In genomic region chr11:34052608-34053160, GRCh38 we compare ENCODE assay signal across 8 cellular contexts. TPM values are rescaled to one million over a fixed set of nuclear protein-coding genes. Genes with fewer than 3 reads are reported as not detected.
DNase-seq lines count a peak whose midpoint lies in the region; ATAC-seq, FAIRE-seq and TF ChIP-seq lines count a peak whose summit lies in the region.

No MANE protein-coding gene starts in this region.

- ATAC-seq in pancreas: peak; percentile 2 to 4 (median 4)
- no peak for ATAC-seq in GM18520 (IDR thresholded peaks at IDR 0.05; ENCODE audit: unreplicated experiment)

- no peak for TF ChIP-seq CTCF in foreskin fibroblast (IDR thresholded peaks at IDR 0.05; ENCODE audit: low read depth, low read length)
- TF ChIP-seq CTCF in pancreas (IDR thresholded peaks at IDR 0.05): no peak
- TF ChIP-seq CTCF in D721Med (IDR thresholded peaks at IDR 0.05; ENCODE audit: insufficient read depth, missing control alignments): no peak

- peak overlapping the region; percentile 80 for H3K4me3 ChIP-seq in GM08714 (ENCODE audit: low read length)
- H3K4me3 ChIP-seq in foreskin fibroblast (ENCODE audit: low read depth in 1 of 2, low read length in 2 of 2): peak overlapping the region; percentile 63 to 89
- peak overlapping the region; percentile 85 to 94 (median 92) for H3K4me3 ChIP-seq in pancreas

- H3K27ac ChIP-seq in pancreas: peak overlapping the region; percentile 79 to 100 (median 100)

- 0% methylated on average over 40 of the region's 40 CpGs for WGBS in pancreas, 2 donors

- H3K4me1 ChIP-seq in pancreas: peaks cover 22 to 43% (median 37%) of the 10 kb centered on the region in 3 donors

- intact Hi-C loops in pancreas (cut with DNase I): loop anchor here in 1 of 3 donors (10.0 kb wide), 1 partner anchor 52 kb away; the partner anchor contains the start of gene NAT10

- no peaks in the 10 kb centered on the region for H3K9me3 ChIP-seq in pancreas

- H3K36me3 ChIP-seq in pancreas: no peaks in the 10 kb centered on the region

- FAIRE-seq in pancreas (lab: Jason Lieb, UNC) (no peak), D721Med (lab: Jason Lieb, UNC) (no peak)

- DNase-seq in HT-29 (ENCODE audit: low spot score) (peak; percentile 44), activated T-cell treated with anti-CD3 and anti-CD28 coated beads for 4 hours (peak; percentile 21), foreskin fibroblast (peak in 1 of 2 donors; percentile 30), pancreas (peak; percentile 13 to 79 (median 48)), SW480 (ENCODE audit: low spot score) (no peak), D721Med (ENCODE audit: insufficient read length, low spot score) (no peak)

- H3K27me3 ChIP-seq in pancreas: no peaks in the 10 kb centered on the region

RNA-seq across cellular contexts. Expression of gene CAPRIN1, which starts 1.2 kb away (rescaled TPM):
- total RNA-seq in HT-29 (2014; rRNA removed; shearing (Covaris generic)): 360 and 372 TPM in 2 replicates
- 100 to 1,000 TPM in 3 of 6 donors, 10 to 100 TPM in 3; 84.4 to 116 (median 101) TPM for total RNA-seq in pancreas
- 10 to 100 TPM; 33.9 to 46.9 TPM for polyA plus RNA-seq in pancreas

RNA-seq across cellular contexts. Expression of gene NAT10, which starts 52.7 kb away (rescaled TPM):
- 49.7 and 51.8 TPM in 2 replicates for total RNA-seq in HT-29 (2014; rRNA removed; shearing (Covaris generic))
- total RNA-seq in pancreas: 10 to 100 TPM; 14.5 to 30.2 (median 22.9) TPM
- polyA plus RNA-seq in pancreas: 10 to 100 TPM; 23.7 to 27.8 TPM

Comparison
In these comparisons a context has a peak if more than half of its experiments do, and no peak if none do; other contexts are left out.
1. DNase-seq: peak in HT-29 (single experiment), activated T-cell treated with anti-CD3 and anti-CD28 coated beads for 4 hours (single experiment) and pancreas (6 of 6); none in SW480 (single experiment) and D721Med (single experiment).
2. Peak in every context shown above with its lines, with median percentiles within 50 percentile points of each other: H3K4me3 ChIP-seq.